Comparison of ENCODE assay signal across 22 cellular contexts in the genomic region with DNA sequence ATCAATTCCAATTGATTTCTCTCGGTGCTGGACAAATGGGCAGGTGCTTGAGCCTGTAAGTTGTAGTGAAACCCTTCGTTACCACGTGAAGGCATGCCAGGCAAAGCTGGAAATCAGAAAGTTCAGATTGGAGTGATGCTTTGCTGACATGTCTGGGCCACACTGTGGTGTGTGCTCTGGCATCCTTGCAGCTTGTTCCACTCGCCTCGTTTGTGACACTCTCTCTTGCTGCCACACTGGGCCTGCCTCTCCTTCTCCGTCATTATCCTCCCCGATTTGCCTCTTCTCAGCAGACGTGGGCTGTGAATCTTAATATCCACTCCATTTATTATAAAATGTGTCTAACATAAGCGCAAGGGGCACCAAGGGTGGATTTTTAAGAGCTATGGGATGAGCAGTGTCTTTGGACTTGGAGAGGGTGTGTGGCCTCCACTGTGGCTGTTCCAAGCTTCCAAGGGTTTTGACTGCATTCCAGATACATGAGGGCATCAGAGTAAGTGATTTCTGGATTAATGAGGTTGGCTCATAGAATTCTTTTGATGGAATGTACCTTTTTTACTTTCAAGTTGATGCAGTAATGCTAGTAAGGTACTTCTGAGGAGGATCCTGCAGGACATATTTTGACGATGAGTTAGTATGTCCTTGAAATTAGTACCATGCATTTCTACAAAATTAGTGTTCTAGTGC.
A peak's percentile ranks its signal among the peaks of the same experiment; 100 is the strongest.
DNase-seq lines count a peak whose midpoint lies in the region; TF ChIP-seq lines count a peak whose summit lies in the region.
"Had no signal": no experiment of that assay in that cellular context is flagged by ENCODE, and none has a peak within 500 bp of the region (broad histone marks: within the 10 kb centered on the region; RNA-seq: fewer than 3 reads in every experiment).

No MANE protein-coding gene starts in this region.

- no peaks in the 10 kb centered on the region for H3K4me1 ChIP-seq in breast epithelium
- no peaks in the 10 kb centered on the region for H3K4me1 ChIP-seq in adipocyte (ENCODE audit: control insufficient read depth, insufficient read depth, low read length)
- H3K4me1 ChIP-seq in thymus (ENCODE audit: control insufficient read depth, insufficient read depth, low read length) = no peaks in the 10 kb centered on the region
- H3K4me1 ChIP-seq: Caco-2, prostate gland had no signal

- no peak overlapping the region for H3K9ac ChIP-seq in adipocyte (ENCODE audit: low read length)

- TF ChIP-seq POLR2A in breast epithelium (IDR thresholded peaks at IDR 0.05) = no peak

- 87% methylated on average over 10 of the region's 10 CpGs for WGBS in thymus

- H3K36me3 ChIP-seq in breast epithelium (no peaks in the 10 kb centered on the region), adipocyte (ENCODE audit: control insufficient read depth, insufficient read depth, low read length, severe bottlenecking) (no peaks in the 10 kb centered on the region), thymus (ENCODE audit: control insufficient read depth, insufficient read depth) (no peaks in the 10 kb centered on the region)
- H3K36me3 ChIP-seq: prostate gland had no signal

- H3K27me3 Mint-ChIP-seq in MCF 10A (ENCODE audit: insufficient read depth, unreplicated experiment) = no peaks in the 10 kb centered on the region
- H3K27me3 Mint-ChIP-seq: activated naive CD8-positive, alpha-beta T cell treated with anti-CD3 and anti-CD28 coated beads, Interleukin-2, amount 50 U/mL, for 24 hours; stimulated activated naive CD8-positive, alpha-beta T cell treated with anti-CD3 and anti-CD28 coated beads, Interleukin-15, amount 100 ng/mL, for 72 hours had no signal

- H3K27ac ChIP-seq in breast epithelium (peak overlapping the region; percentile 83 to 87), thymus (ENCODE audit: low read depth) (peak overlapping the region; percentile 21)
- H3K27ac ChIP-seq: 22Rv1, prostate gland had no signal

- no peak overlapping the region for H3K27ac Mint-ChIP-seq in MCF 10A (ENCODE audit: low read depth, unreplicated experiment)
- H3K27ac Mint-ChIP-seq: activated naive CD8-positive, alpha-beta T cell treated with anti-CD3 and anti-CD28 coated beads, Interleukin-2, amount 50 U/mL, for 24 hours; stimulated activated naive CD8-positive, alpha-beta T cell treated with anti-CD3 and anti-CD28 coated beads, Interleukin-15, amount 100 ng/mL, for 72 hours had no signal

- no peak overlapping the region for H3K4me3 Mint-ChIP-seq in MCF 10A (ENCODE audit: unreplicated experiment)
- H3K4me3 Mint-ChIP-seq: activated naive CD8-positive, alpha-beta T cell treated with anti-CD3 and anti-CD28 coated beads, Interleukin-2, amount 50 U/mL, for 24 hours; H9; stimulated activated naive CD8-positive, alpha-beta T cell treated with anti-CD3 and anti-CD28 coated beads, Interleukin-15, amount 100 ng/mL, for 72 hours had no signal

- TF ChIP-seq CTCF in breast epithelium (IDR thresholded peaks at IDR 0.05) (no peak), MCF 10A (IDR thresholded peaks at IDR 0.05; ENCODE audit: unreplicated experiment) (no peak)

- H3K27me3 ChIP-seq in breast epithelium = no peaks in the 10 kb centered on the region
- H3K27me3 ChIP-seq in adipocyte (replicated peaks; ENCODE audit: control insufficient read depth, insufficient read depth, low read length) = no peaks in the 10 kb centered on the region
- H3K27me3 ChIP-seq in thymus (ENCODE audit: control insufficient read depth, insufficient read depth) = no peaks in the 10 kb centered on the region

- H3K36me3 Mint-ChIP-seq in MCF 10A (ENCODE audit: insufficient read depth, unreplicated experiment) = peaks cover 7% of the 10 kb centered on the region

- POLR2A ChIA-PET in MCF 10A (lab: Yijun Ruan, JAX) = interaction anchor here (0.6 to 1.2 kb wide), 2 partner anchors 9 to 305 kb away, joined by 3 read pairs; no protein-coding TSS in a partner anchor

- CTCF ChIA-PET in MCF 10A (lab: Yijun Ruan, JAX) = interaction anchor here (0.6 to 1.3 kb wide), 3 partner anchors 19 to 514 kb away, joined by 4 to 5 read pairs (median 4); no protein-coding TSS in a partner anchor

- H3K4me1 Mint-ChIP-seq in MCF 10A (ENCODE audit: insufficient read depth, unreplicated experiment) = peaks cover 17% of the 10 kb centered on the region
- H3K4me1 Mint-ChIP-seq: activated naive CD8-positive, alpha-beta T cell treated with anti-CD3 and anti-CD28 coated beads, Interleukin-2, amount 50 U/mL, for 24 hours; stimulated activated naive CD8-positive, alpha-beta T cell treated with anti-CD3 and anti-CD28 coated beads, Interleukin-15, amount 100 ng/mL, for 72 hours had no signal

- H3K4me3 ChIP-seq in breast epithelium (no peak overlapping the region), adipocyte (ENCODE audit: low read length) (no peak overlapping the region), thymus (ENCODE audit: low read length) (no peak overlapping the region)
- H3K4me3 ChIP-seq: prostate gland had no signal

- H3K9me3 ChIP-seq in breast epithelium (no peaks in the 10 kb centered on the region), adipocyte (ENCODE audit: control insufficient read depth, low read length) (no peaks in the 10 kb centered on the region), thymus (ENCODE audit: control insufficient read depth) (no peaks in the 10 kb centered on the region)
- H3K9me3 ChIP-seq: Caco-2, prostate gland had no signal

- no peaks in the 10 kb centered on the region for H3K9me3 Mint-ChIP-seq in MCF 10A (ENCODE audit: unreplicated experiment)
- H3K9me3 Mint-ChIP-seq: activated naive CD8-positive, alpha-beta T cell treated with anti-CD3 and anti-CD28 coated beads, Interleukin-2, amount 50 U/mL, for 24 hours; H9; stimulated activated naive CD8-positive, alpha-beta T cell treated with anti-CD3 and anti-CD28 coated beads, Interleukin-15, amount 100 ng/mL, for 72 hours had no signal

- intact Hi-C loops in breast epithelium (cut with DNase I; ENCODE audit: low total_unique reads) (no loop called here), MCF 10A (cut with micrococcal nuclease) (no loop called here)

- BruUV-seq in MCF 10A (replicated peaks; lab: Mats Ljungman, UMichigan) = no TSS peak

- no peak for DNase-seq in breast epithelium (ENCODE audit: low spot score in 2 of 2)
- DNase-seq in MCF 10A (ENCODE audit: unreplicated experiment) = no peak
- DNase-seq in adipocyte (ENCODE audit: low read depth) = peak; percentile 36
- peak; percentile 44 for DNase-seq in fibroblast of peridontal ligament (ENCODE audit: extremely low read depth)
- DNase-seq in D341Med (ENCODE audit: low spot score) = no peak
- DNase-seq in stimulated activated CD4-positive, alpha-beta T cell treated with anti-CD3 and anti-CD28 coated beads, Interleukin-4, amount 100 ng/mL, for 4 hours = no peak
- DNase-seq in activated CD4-positive, alpha-beta T cell treated with anti-CD3 and anti-CD28 coated beads, Interleukin-2, amount 50 U/mL, for 1 hour = no peak
- DNase-seq: activated CD4-positive, alpha-beta T cell treated with anti-CD3 and anti-CD28 coated beads for 48 hours; activated naive CD8-positive, alpha-beta T cell treated with anti-CD3 and anti-CD28 coated beads, Interleukin-2, amount 50 U/mL, for 24 hours; Caco-2; effector CD4-positive, alpha-beta T cell; H9; KG1; left ventricle myocardium superior; NCI-H2081; NCI-H510A treated with DMSO at 0.1 percent for 48 hours; small intestine; stimulated activated CD4-positive, alpha-beta T cell treated with anti-CD3 and anti-CD28 coated beads, Interleukin-4, amount 100 ng/mL, for 1 hour; stimulated activated naive CD8-positive, alpha-beta T cell treated with anti-CD3 and anti-CD28 coated beads, Interleukin-15, amount 100 ng/mL, for 72 hours had no signal

Comparison
In these comparisons a context has a peak if more than half of its experiments do, and no peak if none do; other contexts are left out.
1. DNase-seq: peak in adipocyte (single experiment) and fibroblast of peridontal ligament (single experiment); none in breast epithelium (0 of 2), MCF 10A (single experiment), D341Med (single experiment), stimulated activated CD4-positive, alpha-beta T cell treated with anti-CD3 and anti-CD28 coated beads, Interleukin-4, amount 100 ng/mL, for 4 hours (0 of 2) and activated CD4-positive, alpha-beta T cell treated with anti-CD3 and anti-CD28 coated beads, Interleukin-2, amount 50 U/mL, for 1 hour (single experiment).